ENCODE assay signal across 38 cellular contexts in genomic region chr18:8427339-8427738, GRCh38.
"Had no signal": no experiment of that assay in that cellular context is flagged by ENCODE, and none has a peak within 500 bp of the region (broad histone marks: within the 10 kb centered on the region; RNA-seq: fewer than 3 reads in every experiment).

No MANE protein-coding gene starts in this region.

- H3K4me1 ChIP-seq: adrenal gland, ascending aorta, body of pancreas, breast epithelium had no signal

- ATAC-seq: activated naive CD4-positive, alpha-beta T cell treated with anti-CD3 and anti-CD28 coated beads, Interleukin-2, amount 50 U/mL, for 72 hours; activated T-cell treated with anti-CD3 and anti-CD28 coated beads, Interleukin-2, amount 50 U/mL, for 4 hours; activated T-cell treated with anti-CD3 and anti-CD28 coated beads, Interleukin-2, amount 50 U/mL, for 72 hours; activated T-helper 17 cell treated with anti-CD3 and anti-CD28 coated beads, Interleukin-2, amount 50 U/mL, for 72 hours; body of pancreas had no signal

- H3K36me3 ChIP-seq: adrenal gland, ascending aorta, brain microvascular endothelial cell, breast epithelium, cardiac muscle cell had no signal

- H3K27me3 ChIP-seq: adrenal gland, ascending aorta, body of pancreas, brain microvascular endothelial cell, breast epithelium, cardiac muscle cell had no signal

- H3K4me1 Mint-ChIP-seq: activated naive CD4-positive, alpha-beta T cell treated with anti-CD3 and anti-CD28 coated beads, Interleukin-2, amount 10 ng/mL, durations not matched to agents 7 days and 5 days; activated naive CD4-positive, alpha-beta T cell treated with anti-CD3 and anti-CD28 coated beads, Interleukin-2, amount 50 U/mL, for 24 hours; activated naive CD8-positive, alpha-beta T cell treated with anti-CD3 and anti-CD28 coated beads for 36 hours; activated naive CD8-positive, alpha-beta T cell treated with anti-CD3 and anti-CD28 coated beads, Interleukin-2, amount 10 ng/mL, durations not matched to agents 7 days and 5 days; activated T-helper 17 cell treated with anti-CD3 and anti-CD28 coated beads, Interleukin-2, amount 50 U/mL, for 72 hours; central memory CD8-positive, alpha-beta T cell had no signal

- FAIRE-seq: astrocyte, bronchial epithelial cell had no signal

- H3K4me3 Mint-ChIP-seq: activated naive CD4-positive, alpha-beta T cell treated with anti-CD3 and anti-CD28 coated beads for 36 hours; activated naive CD4-positive, alpha-beta T cell treated with anti-CD3 and anti-CD28 coated beads, Interleukin-2, amount 10 ng/mL, durations not matched to agents 7 days and 5 days; activated naive CD4-positive, alpha-beta T cell treated with anti-CD3 and anti-CD28 coated beads, Interleukin-2, amount 50 U/mL, for 24 hours; activated naive CD8-positive, alpha-beta T cell; activated naive CD8-positive, alpha-beta T cell treated with anti-CD3 and anti-CD28 coated beads for 36 hours; activated naive CD8-positive, alpha-beta T cell treated with anti-CD3 and anti-CD28 coated beads, Interleukin-2, amount 10 ng/mL, durations not matched to agents 7 days and 5 days; activated T-cell treated with anti-CD3 and anti-CD28 coated beads, Interleukin-2, amount 50 U/mL, for 24 hours; activated T-cell treated with anti-CD3 and anti-CD28 coated beads, Interleukin-2, amount 50 U/mL, for 4 hours; activated T-cell treated with anti-CD3 and anti-CD28 coated beads, Interleukin-2, amount 50 U/mL, for 72 hours; activated T-helper 1 cell treated with anti-CD3 and anti-CD28 coated beads, Interleukin-12 subunit alpha, Interleukin-12 subunit beta, Interleukin-2, Interleukin-4 antibody, amounts not matched to agents 30 ng/mL and 10 ng/mL and 1 ng/mL, durations not matched to agents 14 hours and 24 hours and 36 hours; activated T-helper 17 cell treated with anti-CD3 and anti-CD28 coated beads, Interleukin-2, amount 50 U/mL, for 72 hours; brain; central memory CD8-positive, alpha-beta T cell had no signal

- H3K4me3 ChIP-seq: adrenal gland, ascending aorta, body of pancreas, breast epithelium, cardiac muscle cell had no signal

- H3K36me3 Mint-ChIP-seq: activated naive CD4-positive, alpha-beta T cell treated with anti-CD3 and anti-CD28 coated beads, Interleukin-2, amount 10 ng/mL, durations not matched to agents 7 days and 5 days; activated naive CD4-positive, alpha-beta T cell treated with anti-CD3 and anti-CD28 coated beads, Interleukin-2, amount 50 U/mL, for 24 hours; activated naive CD4-positive, alpha-beta T cell treated with anti-CD3 and anti-CD28 coated beads, Interleukin-2, amount 50 U/mL, for 72 hours; activated naive CD8-positive, alpha-beta T cell; activated naive CD8-positive, alpha-beta T cell treated with anti-CD3 and anti-CD28 coated beads for 36 hours; activated naive CD8-positive, alpha-beta T cell treated with anti-CD3 and anti-CD28 coated beads, Interleukin-2, amount 10 ng/mL, durations not matched to agents 7 days and 5 days; brain had no signal

- H3K27me3 Mint-ChIP-seq: activated naive CD4-positive, alpha-beta T cell treated with anti-CD3 and anti-CD28 coated beads, Interleukin-2, amount 10 ng/mL, durations not matched to agents 7 days and 5 days; activated naive CD4-positive, alpha-beta T cell treated with anti-CD3 and anti-CD28 coated beads, Interleukin-2, amount 50 U/mL, for 24 hours; activated naive CD8-positive, alpha-beta T cell; activated naive CD8-positive, alpha-beta T cell treated with anti-CD3 and anti-CD28 coated beads for 36 hours; activated naive CD8-positive, alpha-beta T cell treated with anti-CD3 and anti-CD28 coated beads, Interleukin-2, amount 10 ng/mL, durations not matched to agents 7 days and 5 days; activated T-cell treated with anti-CD3 and anti-CD28 coated beads, Interleukin-2, amount 50 U/mL, for 24 hours; activated T-helper 17 cell treated with anti-CD3 and anti-CD28 coated beads, Interleukin-2, amount 50 U/mL, for 72 hours; central memory CD8-positive, alpha-beta T cell had no signal

- H3K27ac ChIP-seq: adrenal gland, ascending aorta, body of pancreas, brain microvascular endothelial cell, breast epithelium, cardiac muscle cell had no signal

- H3K9me3 Mint-ChIP-seq: activated naive CD4-positive, alpha-beta T cell treated with anti-CD3 and anti-CD28 coated beads for 36 hours; activated naive CD4-positive, alpha-beta T cell treated with anti-CD3 and anti-CD28 coated beads, Interleukin-2, amount 10 ng/mL, durations not matched to agents 7 days and 5 days; activated naive CD4-positive, alpha-beta T cell treated with anti-CD3 and anti-CD28 coated beads, Interleukin-2, amount 50 U/mL, for 24 hours; activated naive CD4-positive, alpha-beta T cell treated with anti-CD3 and anti-CD28 coated beads, Interleukin-2, amount 50 U/mL, for 72 hours; activated naive CD8-positive, alpha-beta T cell treated with anti-CD3 and anti-CD28 coated beads for 36 hours; activated T-cell treated with anti-CD3 and anti-CD28 coated beads, Interleukin-2, amount 50 U/mL, for 24 hours; activated T-cell treated with anti-CD3 and anti-CD28 coated beads, Interleukin-2, amount 50 U/mL, for 4 hours; activated T-cell treated with anti-CD3 and anti-CD28 coated beads, Interleukin-2, amount 50 U/mL, for 72 hours; activated T-helper 1 cell treated with anti-CD3 and anti-CD28 coated beads, Interleukin-12 subunit alpha, Interleukin-12 subunit beta, Interleukin-2, Interleukin-4 antibody, amounts not matched to agents 30 ng/mL and 10 ng/mL and 1 ng/mL, durations not matched to agents 14 hours and 24 hours and 36 hours; activated T-helper 17 cell treated with anti-CD3 and anti-CD28 coated beads, Interleukin-2, amount 50 U/mL, for 72 hours; central memory CD8-positive, alpha-beta T cell had no signal

- DNase-seq: activated effector memory CD4-positive, alpha-beta T cell treated with anti-CD3 and anti-CD28 coated beads, Interleukin-2, amount 50 U/mL, for 16 hours; activated effector memory CD4-positive, alpha-beta T cell treated with Interleukin-2 at 50 U/mL for 16 hours; activated gamma-delta T cell; activated gamma-delta T cell treated with Interleukin-2 at 50 U/mL for 16 hours; activated naive CD4-positive, alpha-beta T cell; activated naive CD4-positive, alpha-beta T cell treated with anti-CD3 and anti-CD28 coated beads for 36 hours; activated naive CD4-positive, alpha-beta T cell treated with anti-CD3 and anti-CD28 coated beads, Interleukin-2, amount 10 ng/mL, durations not matched to agents 7 days and 5 days; activated naive CD4-positive, alpha-beta T cell treated with anti-CD3 and anti-CD28 coated beads, Interleukin-2, amount 50 U/mL, for 16 hours; activated naive CD4-positive, alpha-beta T cell treated with Interleukin-2 at 50 U/mL for 16 hours; activated naive CD8-positive, alpha-beta T cell treated with anti-CD3 and anti-CD28 coated beads for 36 hours; activated naive CD8-positive, alpha-beta T cell treated with anti-CD3 and anti-CD28 coated beads, Interleukin-2, amount 10 ng/mL, durations not matched to agents 7 days and 5 days; activated T-cell treated with anti-CD3 and anti-CD28 coated beads, Interleukin-2, amount 50 U/mL, for 24 hours; activated T-cell treated with anti-CD3 and anti-CD28 coated beads, Interleukin-2, amount 50 U/mL, for 4 hours; activated T-cell treated with anti-CD3 and anti-CD28 coated beads, Interleukin-2, amount 50 U/mL, for 48 hours; activated T-cell treated with anti-CD3 and anti-CD28 coated beads, Interleukin-2, amount 50 U/mL, for 72 hours; adrenal gland; amniotic stem cell; amygdala; anterior cingulate cortex; aorta; body of pancreas; brain microvascular endothelial cell; caudate nucleus; central memory CD4-positive, alpha-beta T cell; cerebellar nuclear complex had no signal

- H3K9me3 ChIP-seq: adrenal gland, ascending aorta, body of pancreas, breast epithelium had no signal

- H3K27ac Mint-ChIP-seq: activated naive CD4-positive, alpha-beta T cell treated with anti-CD3 and anti-CD28 coated beads for 36 hours; activated naive CD4-positive, alpha-beta T cell treated with anti-CD3 and anti-CD28 coated beads, Interleukin-2, amount 10 ng/mL, durations not matched to agents 7 days and 5 days; activated naive CD4-positive, alpha-beta T cell treated with anti-CD3 and anti-CD28 coated beads, Interleukin-2, amount 50 U/mL, for 24 hours; activated naive CD4-positive, alpha-beta T cell treated with anti-CD3 and anti-CD28 coated beads, Interleukin-2, amount 50 U/mL, for 72 hours; activated naive CD8-positive, alpha-beta T cell; activated naive CD8-positive, alpha-beta T cell treated with anti-CD3 and anti-CD28 coated beads for 36 hours; activated naive CD8-positive, alpha-beta T cell treated with anti-CD3 and anti-CD28 coated beads, Interleukin-2, amount 10 ng/mL, durations not matched to agents 7 days and 5 days; activated T-cell treated with anti-CD3 and anti-CD28 coated beads, Interleukin-2, amount 50 U/mL, for 24 hours; activated T-cell treated with anti-CD3 and anti-CD28 coated beads, Interleukin-2, amount 50 U/mL, for 72 hours; activated T-helper 1 cell treated with anti-CD3 and anti-CD28 coated beads, Interleukin-12 subunit alpha, Interleukin-12 subunit beta, Interleukin-2, Interleukin-4 antibody, amounts not matched to agents 30 ng/mL and 10 ng/mL and 1 ng/mL, durations not matched to agents 14 hours and 24 hours and 36 hours; activated T-helper 17 cell treated with anti-CD3 and anti-CD28 coated beads, Interleukin-2, amount 50 U/mL, for 72 hours; activated T-helper 2 cell treated with anti-CD3 and anti-CD28 coated beads, Interferon-gamma antibody, Interleukin-2, Interleukin-4, amounts not matched to agents 10 μg/mL and 5 μg/mL and 100 μg/mL, durations not matched to agents 14 hours and 24 hours and 36 hours had no signal
